8 cellular contexts compared by ENCODE assay signal in genomic region chr13:39602277-39602613, GRCh38. TPM values are rescaled to one million over a fixed set of nuclear protein-coding genes. Genes with fewer than 3 reads are reported as not detected.
DNase-seq lines count a peak whose midpoint lies in the region; ATAC-seq and TF ChIP-seq lines count a peak whose summit lies in the region.

No MANE protein-coding gene starts in this region.

- peaks cover 52 to 58% of the 10 kb centered on the region in 2 donors for H3K27me3 Mint-ChIP-seq in effector memory CD8-positive, alpha-beta T cell

- H3K36me3 Mint-ChIP-seq in effector memory CD8-positive, alpha-beta T cell (ENCODE audit: insufficient read depth) = no peaks in the 10 kb centered on the region

- H3K9ac ChIP-seq in GM23248 (peak overlapping the region; percentile 83), MM.1S (ENCODE audit: low read length) (peak overlapping the region; percentile 18; the same call in 1 of the 2 replicates)

- H2AFZ ChIP-seq in GM23248 (peak overlapping the region; percentile 87), MM.1S (ENCODE audit: low read length) (peak overlapping the region; percentile 75), osteoblast (ENCODE audit: low read length) (peak overlapping the region; percentile 89)

- no peak for TF ChIP-seq POLR2A in GM18505 (IDR thresholded peaks at IDR 0.05; ENCODE audit: borderline replicate concordance, extremely low read depth, insufficient read depth, insufficient read length)

- ATAC-seq in GM18505 (IDR thresholded peaks at IDR 0.05; ENCODE audit: unreplicated experiment) = peak; percentile 31
- peak; percentile 29 for ATAC-seq in effector memory CD8-positive, alpha-beta T cell (replicated peaks)
- no peak for ATAC-seq in left colon

- H3K4me2 ChIP-seq in GM23248 (ENCODE audit: unreplicated experiment) = peak overlapping the region; percentile 94
- H3K4me2 ChIP-seq in MM.1S (ENCODE audit: low read depth, low read length) = peak overlapping the region; percentile 77
- peak overlapping the region; percentile 97 for H3K4me2 ChIP-seq in osteoblast (ENCODE audit: insufficient read depth, low read length)

- H4K20me1 ChIP-seq in GM23248 (ENCODE audit: insufficient read depth) = no peaks in the 10 kb centered on the region
- no peaks in the 10 kb centered on the region for H4K20me1 ChIP-seq in MM.1S (ENCODE audit: insufficient read depth, low read length)
- H4K20me1 ChIP-seq in osteoblast (ENCODE audit: insufficient read depth, low read length) = no peaks in the 10 kb centered on the region

- peak overlapping the region; percentile 63 for H3K27ac ChIP-seq in GM23248
- H3K27ac ChIP-seq in MM.1S (ENCODE audit: low read length) = no peak overlapping the region
- H3K27ac ChIP-seq in osteoblast (ENCODE audit: low read depth, low read length) = peak overlapping the region; percentile 84

- intact Hi-C loops in left colon (cut with DNase I, micrococcal nuclease) = no loop called here

- H3K27me3 ChIP-seq in GM23248 (replicated peaks; ENCODE audit: insufficient read depth) = no peaks in the 10 kb centered on the region
- no peaks in the 10 kb centered on the region for H3K27me3 ChIP-seq in MM.1S (replicated peaks; ENCODE audit: insufficient read depth, low read length)
- H3K27me3 ChIP-seq in osteoblast (ENCODE audit: insufficient read depth, low read length) = no peaks in the 10 kb centered on the region

- H3K36me3 ChIP-seq in GM23248 (ENCODE audit: low read depth) (no peaks in the 10 kb centered on the region), MM.1S (replicated peaks; ENCODE audit: insufficient read depth, low read length) (no peaks in the 10 kb centered on the region), osteoblast (ENCODE audit: insufficient read depth, low read length) (peaks cover 3% of the 10 kb centered on the region)

- TF ChIP-seq CTCF in MM.1S (IDR thresholded peaks at IDR 0.05; ENCODE audit: low read length) (no peak), osteoblast (IDR thresholded peaks at IDR 0.05; ENCODE audit: extremely low read depth, low read depth, low read length) (no peak)

- DNase-seq in GM23248 = no peak
- DNase-seq in MM.1S = peak; percentile 10
- DNase-seq in effector memory CD8-positive, alpha-beta T cell = no peak
- no peak for DNase-seq in osteoblast (ENCODE audit: insufficient read length, low spot score, missing footprints)
- no peak for DNase-seq in left colon
- DNase-seq in NCI-H187 treated with DMSO at 0.1 percent for 48 hours (lab: John Stamatoyannopoulos, UW) = no peak
- DNase-seq in cerebellum (ENCODE audit: low spot score) = no peak

- peaks cover 14% of the 10 kb centered on the region; the same call in 1 of the 2 replicates for H3F3A ChIP-seq in GM23248 (ENCODE audit: insufficient read depth)
- H3F3A ChIP-seq in MM.1S (ENCODE audit: insufficient read depth, low read length) = no peaks in the 10 kb centered on the region

- WGBS in GM23248 (ENCODE audit: low coverage in 1 of 2, low lambda C conversion rate in 2 of 2, missing lambda C conversion rate in 2 of 2), 2 experiments = 1% methylated on average over 11 of the region's 11 CpGs

- H3K9me3 Mint-ChIP-seq in effector memory CD8-positive, alpha-beta T cell = no peaks in the 10 kb centered on the region

- H3K4me3 ChIP-seq in GM23248 = peak overlapping the region; percentile 94
- H3K4me3 ChIP-seq in MM.1S (ENCODE audit: low read length) = peak overlapping the region; percentile 70
- peak overlapping the region; percentile 94 for H3K4me3 ChIP-seq in osteoblast (ENCODE audit: insufficient read depth, low read length)

- peaks cover 5 to 7% of the 10 kb centered on the region in 2 donors for H3K4me1 Mint-ChIP-seq in effector memory CD8-positive, alpha-beta T cell (ENCODE audit: low read depth in 2 of 2)

- no peak overlapping the region for H3K27ac Mint-ChIP-seq in effector memory CD8-positive, alpha-beta T cell

- H3K4me3 Mint-ChIP-seq in effector memory CD8-positive, alpha-beta T cell = peak overlapping the region; percentile 57 to 67

- H3K9me2 ChIP-seq in GM23248 (ENCODE audit: insufficient read depth) (no peaks in the 10 kb centered on the region), MM.1S (replicated peaks; ENCODE audit: insufficient read depth, low read length) (no peaks in the 10 kb centered on the region)

- in situ Hi-C loops in GM23248 (cut with MboI) = loop anchor here (10.0 to 25.0 kb wide), 3 partner anchors 177 to 565 kb away; partner anchors contain the start of genes NHLRC3 and PROSER1

- H3K9me3 ChIP-seq in GM23248 (ENCODE audit: low read depth) = no peaks in the 10 kb centered on the region
- no peaks in the 10 kb centered on the region for H3K9me3 ChIP-seq in MM.1S (replicated peaks; ENCODE audit: insufficient read depth, low read length)
- no peaks in the 10 kb centered on the region for H3K9me3 ChIP-seq in osteoblast (ENCODE audit: low read depth, low read length)

- H3K4me1 ChIP-seq in GM23248 (ENCODE audit: insufficient read depth) (peaks cover 43% of the 10 kb centered on the region), MM.1S (ENCODE audit: low read length) (no peaks in the 10 kb centered on the region), osteoblast (ENCODE audit: insufficient read depth, low read length) (peaks cover 27% of the 10 kb centered on the region)

- peaks cover 52% of the 10 kb centered on the region for H3K79me2 ChIP-seq in GM23248 (ENCODE audit: insufficient read depth)
- H3K79me2 ChIP-seq in MM.1S (ENCODE audit: low read length) = no peaks in the 10 kb centered on the region
- peaks cover 47% of the 10 kb centered on the region for H3K79me2 ChIP-seq in osteoblast (ENCODE audit: insufficient read depth, low read length)

RNA-seq across cellular contexts. Expression of gene LHFPL6, which starts 0.7 kb away (rescaled TPM):
- total RNA-seq in GM23248 (2014; rRNA removed; shearing (Covaris generic)) = 74.4 and 91.2 TPM in 2 replicates
- 111 and 117 TPM in 2 replicates for polyA plus RNA-seq in GM23248 (2016; fragmentation: Nextera tagmentation; extraction: Ambion mirVana)
- 87.2 and 112 TPM in 2 replicates for total RNA-seq in osteoblast
- 10 to 100 TPM in 1 of 2 donors, 1 to 10 TPM in 1; 7.0 to 11.8 TPM for total RNA-seq in left colon
- total RNA-seq in cerebellum = 28.3 TPM

RNA-seq across cellular contexts. Expression of gene COG6, which starts 53.2 kb away (rescaled TPM):
- total RNA-seq in GM23248 (2014; rRNA removed; shearing (Covaris generic)) = 40.4 and 53.9 TPM in 2 replicates
- polyA plus RNA-seq in GM23248 (2016; fragmentation: Nextera tagmentation; extraction: Ambion mirVana) = 32.9 and 35.2 TPM in 2 replicates
- total RNA-seq in osteoblast (36.2 and 44.5 TPM in 2 replicates), left colon (10 to 100 TPM; 36.3 to 37.6 TPM), cerebellum (54.7 TPM)
